26 cellular contexts compared by ENCODE assay signal in genomic region chr16:50998411-50998810, GRCh38.
"Had no signal": no experiment of that assay in that cellular context is flagged by ENCODE, and none has a peak within 500 bp of the region (broad histone marks: within the 10 kb centered on the region; RNA-seq: fewer than 3 reads in every experiment).

No MANE protein-coding gene starts in this region.

- H3K79me2 ChIP-seq: parathyroid adenoma had no signal

- H3K9ac ChIP-seq: neural progenitor cell, parathyroid adenoma had no signal

- H3K4me3 ChIP-seq: neural progenitor cell, ovary, psoas muscle, right lobe of liver, sigmoid colon, stomach, thoracic aorta, thyroid gland, tibial nerve, upper lobe of left lung, vagina had no signal

- H3K4me2 ChIP-seq: neural progenitor cell had no signal

- ATAC-seq: natural killer cell; psoas muscle; right cardiac atrium; right lobe of liver; stimulated activated effector memory CD8-positive, alpha-beta T cell treated with anti-CD3 and anti-CD28 coated beads, Interleukin-12 subunit alpha, Interleukin-12 subunit beta, amount 100 ng/mL, for 72 hours; stimulated activated naive B cell treated with anti-CD40 and anti-IgM and Interleukin-4, amounts not matched to agents 10 μg/mL and 1 μg/mL and 100 μg/mL, for 72 hours had no signal

- H2AFZ ChIP-seq: parathyroid adenoma had no signal

- H3K4me1 ChIP-seq: neural progenitor cell, psoas muscle, sigmoid colon, thyroid gland, tibial nerve, upper lobe of left lung, vagina had no signal

- H3K27me3 ChIP-seq: neural progenitor cell, ovary, right lobe of liver, sigmoid colon, stomach, thyroid gland, tibial nerve, upper lobe of left lung, vagina had no signal

- H3K36me3 ChIP-seq: neural progenitor cell, ovary, right lobe of liver, sigmoid colon, stomach, thoracic aorta, thyroid gland, tibial nerve, upper lobe of left lung, vagina had no signal

- H3K9me3 ChIP-seq: ovary, psoas muscle, right lobe of liver, sigmoid colon, stomach, thoracic aorta, thyroid gland, tibial nerve, upper lobe of left lung, vagina had no signal

- H3K27ac ChIP-seq: neural progenitor cell, ovary, parathyroid adenoma, psoas muscle, right lobe of liver, sigmoid colon, stomach, thoracic aorta, thyroid gland, tibial nerve, upper lobe of left lung, vagina had no signal

- FAIRE-seq: small intestine, urothelium cell line had no signal

- DNase-seq: natural killer cell; occipital lobe; ovary; posterior cingulate gyrus; psoas muscle; right cardiac atrium; right lobe of liver; sigmoid colon; small intestine; stimulated activated CD4-positive, alpha-beta T cell treated with anti-CD3 and anti-CD28 coated beads, Interleukin-15, amount 100 ng/mL, for 24 hours; stimulated activated CD4-positive, alpha-beta T cell treated with anti-CD3 and anti-CD28 coated beads, Interleukin-2, amount 100 ng/mL, for 24 hours; stimulated activated CD4-positive, alpha-beta T cell treated with anti-CD3 and anti-CD28 coated beads, Interleukin-2, amount 100 ng/mL, for 48 hours; stimulated activated CD4-positive, alpha-beta T cell treated with anti-CD3 and anti-CD28 coated beads, Interleukin-4, amount 100 ng/mL, for 24 hours; stimulated activated naive B cell treated with anti-CD40 and anti-IgM and Interleukin-4, amounts not matched to agents 10 μg/mL and 1 μg/mL and 100 μg/mL, for 72 hours; stimulated activated naive CD4-positive, alpha-beta T cell treated with Interleukin-2 at 50 U/mL for 16 hours; stomach; thyroid gland; trophoblast cell; upper lobe of left lung had no signal
